In genomic region chr9:129175825-129176633, GRCh38 we compare ENCODE assay signal across 8 cellular contexts. TPM values are rescaled to one million over a fixed set of nuclear protein-coding genes. Genes with fewer than 3 reads are reported as not detected.
DNase-seq lines count a peak whose midpoint lies in the region; ATAC-seq, FAIRE-seq and TF ChIP-seq lines count a peak whose summit lies in the region.

No MANE protein-coding gene starts in this region.

- DNase-seq in BE2C, result peak; percentile 70
- peak; percentile 88 for DNase-seq in GM20000 (ENCODE audit: low spot score)
- DNase-seq in NCI-H526 treated with DMSO at 0.1 percent for 48 hours (lab: John Stamatoyannopoulos, UW), result peak; percentile 70
- DNase-seq in activated CD8-positive, alpha-beta memory T cell treated with anti-CD3 and anti-CD28 coated beads for 24 hours, result peak; percentile 77
- DNase-seq in lung microvascular endothelial cell (ENCODE audit: low read depth in 2 of 2), result peak; percentile 70 to 83
- DNase-seq in stimulated activated CD8-positive, alpha-beta memory T cell treated with anti-CD3 and anti-CD28 coated beads, Interleukin-4, amount 100 ng/mL, for 24 hours (ENCODE audit: low read depth), result peak; percentile 26

- H3K4me1 ChIP-seq in BE2C, result peaks cover 3% of the 10 kb centered on the region

- H3K27me3 ChIP-seq in BE2C, result no peaks in the 10 kb centered on the region

- peak; percentile 83 for FAIRE-seq in endometrium (lab: Jason Lieb, UNC)

- H3K9me3 ChIP-seq in BE2C, result no peaks in the 10 kb centered on the region

- TF ChIP-seq CTCF in BE2C (IDR thresholded peaks at IDR 0.05; ENCODE audit: low read depth, low read length), result no peak
- TF ChIP-seq CTCF in GM20000 (IDR thresholded peaks at IDR 0.05; ENCODE audit: extremely low read depth, missing control alignments), result no peak

- H3K36me3 ChIP-seq in BE2C, result no peaks in the 10 kb centered on the region

- peak overlapping the region; percentile 91 for H3K4me3 ChIP-seq in BE2C (ENCODE audit: low read depth, low read length)

- ATAC-seq in HG02852 (IDR thresholded peaks at IDR 0.05; ENCODE audit: unreplicated experiment), result no peak

RNA-seq across cellular contexts. Expression of gene IER5L, which starts 2.0 kb away (rescaled TPM):
- polyA plus RNA-seq in BE2C (2012; ENCODE audit: insufficient read depth, insufficient read length, low read depth), result 38.6 TPM
- total RNA-seq in lung microvascular endothelial cell, result 13.1 and 20.4 TPM in 2 replicates

Comparison
In these comparisons a context has a peak if more than half of its experiments do, and no peak if none do; other contexts are left out.
1. DNase-seq: peak in every context shown above with its lines; median percentile 88 in GM20000; 77 in activated CD8-positive, alpha-beta memory T cell treated with anti-CD3 and anti-CD28 coated beads for 24 hours; 76 in lung microvascular endothelial cell; 70 in BE2C; 70 in NCI-H526 treated with DMSO at 0.1 percent for 48 hours; 26 in stimulated activated CD8-positive, alpha-beta memory T cell treated with anti-CD3 and anti-CD28 coated beads, Interleukin-4, amount 100 ng/mL, for 24 hours.